In genomic region chr6:30841644-30842504, GRCh38 we compare ENCODE assay signal across 15 cellular contexts. TPM values are rescaled to one million over a fixed set of nuclear protein-coding genes. Genes with fewer than 3 reads are reported as not detected.
DNase-seq lines count a peak whose midpoint lies in the region; ATAC-seq and TF ChIP-seq lines count a peak whose summit lies in the region.
"Had no signal": no experiment of that assay in that cellular context is flagged by ENCODE, and none has a peak within 500 bp of the region (broad histone marks: within the 10 kb centered on the region; RNA-seq: fewer than 3 reads in every experiment).

No MANE protein-coding gene starts in this region.

- peak; percentile 72 for DNase-seq in A172 (ENCODE audit: low spot score)
- DNase-seq in natural killer cell, result peak; percentile 39
- no peak for DNase-seq in upper lobe of left lung
- no peak for DNase-seq in osteocyte (ENCODE audit: extremely low spot score, unreplicated experiment)
- no peak for DNase-seq in aorta
- DNase-seq: activated naive CD8-positive, alpha-beta T cell treated with anti-CD3 and anti-CD28 coated beads for 36 hours; Calu3; cerebellar nuclear complex; kidney glomerular epithelial cell; MV-4-11; T-helper 2 cell; tibial artery had no signal

- ATAC-seq in natural killer cell (peak; percentile 86 to 99 (median 92)), upper lobe of left lung (ENCODE audit: low FRiP score in 2 of 2) (no peak), GM21447 (IDR thresholded peaks at IDR 0.05; ENCODE audit: unreplicated experiment) (no peak), aorta (ENCODE audit: low FRiP score) (no peak)

- H3K27ac ChIP-seq in KOPT-K1 (ENCODE audit: low read depth, low read length, poor library complexity, severe bottlenecking), result peak overlapping the region; percentile 10
- H3K27ac ChIP-seq in upper lobe of left lung, result no peak overlapping the region
- H3K27ac ChIP-seq in aorta (ENCODE audit: low read depth in 1 of 2, low read length in 2 of 2), result no peak overlapping the region
- H3K27ac ChIP-seq: tibial artery had no signal

- H3K4me3 ChIP-seq in upper lobe of left lung, result no peak overlapping the region
- no peak overlapping the region for H3K4me3 ChIP-seq in aorta (ENCODE audit: low read length in 2 of 2)
- H3K4me3 ChIP-seq: tibial artery had no signal

- no peak for TF ChIP-seq CTCF in natural killer cell (IDR thresholded peaks at IDR 0.05)
- no peak for TF ChIP-seq CTCF in upper lobe of left lung (IDR thresholded peaks at IDR 0.05)
- no peak for TF ChIP-seq CTCF in osteocyte (IDR thresholded peaks at IDR 0.05)

- no peaks in the 10 kb centered on the region for H3K9me3 ChIP-seq in KOPT-K1 (ENCODE audit: insufficient read depth, low read length, poor library complexity, severe bottlenecking)
- no peaks in the 10 kb centered on the region for H3K9me3 ChIP-seq in upper lobe of left lung
- H3K9me3 ChIP-seq in aorta (ENCODE audit: control insufficient read depth, low read length), result no peaks in the 10 kb centered on the region
- H3K9me3 ChIP-seq: tibial artery had no signal

- peaks cover 17% of the 10 kb centered on the region for H3K27me3 Mint-ChIP-seq in dendritic cell treated with granulocyte-macrophage colony-stimulating factor and Interleukin-4, amounts not matched to agents 40 ng/mL and 50 ng/mL, for 4 days
- peaks cover 8 to 21% of the 10 kb centered on the region in 2 donors for H3K27me3 Mint-ChIP-seq in natural killer cell (ENCODE audit: low read depth in 2 of 2)
- no peaks in the 10 kb centered on the region for H3K27me3 Mint-ChIP-seq in osteocyte (ENCODE audit: unreplicated experiment)
- H3K27me3 Mint-ChIP-seq: activated naive CD8-positive, alpha-beta T cell treated with anti-CD3 and anti-CD28 coated beads for 36 hours had no signal

- H3K4me1 ChIP-seq in upper lobe of left lung (peaks cover 3 to 45% (median 18%) of the 10 kb centered on the region in 4 donors), aorta (ENCODE audit: control insufficient read depth in 1 of 2, insufficient read depth in 2 of 2, low read length in 2 of 2) (no peaks in the 10 kb centered on the region)

- H3K4me3 Mint-ChIP-seq in dendritic cell treated with granulocyte-macrophage colony-stimulating factor and Interleukin-4, amounts not matched to agents 40 ng/mL and 50 ng/mL, for 4 days, result no peak overlapping the region
- H3K4me3 Mint-ChIP-seq in natural killer cell, result peak overlapping the region; percentile 87
- H3K4me3 Mint-ChIP-seq in osteocyte (ENCODE audit: unreplicated experiment), result no peak overlapping the region
- H3K4me3 Mint-ChIP-seq: activated naive CD8-positive, alpha-beta T cell treated with anti-CD3 and anti-CD28 coated beads for 36 hours had no signal

- TF ChIP-seq EP300 in upper lobe of left lung (IDR thresholded peaks at IDR 0.05), result no peak

- H3K9me3 Mint-ChIP-seq in dendritic cell treated with granulocyte-macrophage colony-stimulating factor and Interleukin-4, amounts not matched to agents 40 ng/mL and 50 ng/mL, for 4 days, result no peaks in the 10 kb centered on the region
- H3K9me3 Mint-ChIP-seq in natural killer cell (no peaks in the 10 kb centered on the region), osteocyte (ENCODE audit: unreplicated experiment) (no peaks in the 10 kb centered on the region)
- H3K9me3 Mint-ChIP-seq: activated naive CD8-positive, alpha-beta T cell treated with anti-CD3 and anti-CD28 coated beads for 36 hours had no signal

- H3K36me3 Mint-ChIP-seq in dendritic cell treated with granulocyte-macrophage colony-stimulating factor and Interleukin-4, amounts not matched to agents 40 ng/mL and 50 ng/mL, for 4 days (ENCODE audit: low read depth), result no peaks in the 10 kb centered on the region
- H3K36me3 Mint-ChIP-seq in natural killer cell (no peaks in the 10 kb centered on the region), osteocyte (ENCODE audit: unreplicated experiment) (no peaks in the 10 kb centered on the region)
- H3K36me3 Mint-ChIP-seq: activated naive CD8-positive, alpha-beta T cell treated with anti-CD3 and anti-CD28 coated beads for 36 hours had no signal

- H3K27ac Mint-ChIP-seq in dendritic cell treated with granulocyte-macrophage colony-stimulating factor and Interleukin-4, amounts not matched to agents 40 ng/mL and 50 ng/mL, for 4 days, result peak overlapping the region; percentile 21
- peak overlapping the region; percentile 68 to 80 for H3K27ac Mint-ChIP-seq in natural killer cell
- no peak overlapping the region for H3K27ac Mint-ChIP-seq in osteocyte (ENCODE audit: unreplicated experiment)
- H3K27ac Mint-ChIP-seq: activated naive CD8-positive, alpha-beta T cell treated with anti-CD3 and anti-CD28 coated beads for 36 hours had no signal

- H3K27me3 ChIP-seq in upper lobe of left lung, result no peaks in the 10 kb centered on the region
- H3K27me3 ChIP-seq in aorta (ENCODE audit: control insufficient read depth in 1 of 2, insufficient read depth in 2 of 2, low read length in 1 of 2), result no peaks in the 10 kb centered on the region
- H3K27me3 ChIP-seq: tibial artery had no signal

- no peak for TF ChIP-seq POLR2A in upper lobe of left lung (IDR thresholded peaks at IDR 0.05)

- H3K36me3 ChIP-seq in KOPT-K1 (ENCODE audit: insufficient read depth, low read length) (no peaks in the 10 kb centered on the region), upper lobe of left lung (no peaks in the 10 kb centered on the region), aorta (ENCODE audit: control insufficient read depth in 1 of 2, insufficient read depth in 2 of 2, low read length in 1 of 2) (no peaks in the 10 kb centered on the region)
- H3K36me3 ChIP-seq: tibial artery had no signal

- peaks cover 28% of the 10 kb centered on the region for H3K4me1 Mint-ChIP-seq in dendritic cell treated with granulocyte-macrophage colony-stimulating factor and Interleukin-4, amounts not matched to agents 40 ng/mL and 50 ng/mL, for 4 days (ENCODE audit: low read depth)
- H3K4me1 Mint-ChIP-seq in natural killer cell, result peaks cover 21 to 34% of the 10 kb centered on the region in 2 donors
- peaks cover 63% of the 10 kb centered on the region for H3K4me1 Mint-ChIP-seq in osteocyte (ENCODE audit: unreplicated experiment)

- intact Hi-C loops in dendritic cell treated with granulocyte-macrophage colony-stimulating factor and Interleukin-4, amounts not matched to agents 40 ng/mL and 50 ng/mL, for 4 days (cut with micrococcal nuclease), result no loop called here
- intact Hi-C loops in natural killer cell (cut with micrococcal nuclease) (no loop called here), aorta (cut with DNase I) (no loop called here)

- WGBS in upper lobe of left lung, 2 donors, result 63% methylated on average over 6 of the region's 6 CpGs
- WGBS in aorta, 2 donors, result 63 to 66% methylated on average over 6 of the region's 6 CpGs

RNA-seq across cellular contexts. Expression of gene DDR1, which starts 42.4 kb away (rescaled TPM):
- 39.0 and 50.9 TPM in 2 replicates for total RNA-seq in A172 (2014; rRNA removed; shearing (Covaris generic))
- total RNA-seq in natural killer cell (1 to 10 TPM; 2.6 to 7.4 (median 5.2) TPM), upper lobe of left lung (100 to 1,000 TPM in 5 of 6 donors, 10 to 100 TPM in 1; 75.4 to 147 (median 111) TPM), osteocyte (130 and 146 TPM in 2 replicates), aorta (10 to 100 TPM; 29.5 to 32.0 TPM)
- 10 to 100 TPM in 1 of 2 donors, 1 to 10 TPM in 1; 6.8 to 15.4 TPM for polyA plus RNA-seq in aorta

Comparison
In these comparisons a context has a peak if more than half of its experiments do, and no peak if none do; other contexts are left out.
1. DNase-seq: peak in A172 (single experiment) and natural killer cell (single experiment); none in upper lobe of left lung (0 of 2), osteocyte (single experiment) and aorta (0 of 2).
2. ATAC-seq: peak in natural killer cell (3 of 3); none in upper lobe of left lung (0 of 2), GM21447 (single experiment) and aorta (single experiment).